Comparison of ENCODE assay signal across 18 cellular contexts in the genomic region with DNA sequence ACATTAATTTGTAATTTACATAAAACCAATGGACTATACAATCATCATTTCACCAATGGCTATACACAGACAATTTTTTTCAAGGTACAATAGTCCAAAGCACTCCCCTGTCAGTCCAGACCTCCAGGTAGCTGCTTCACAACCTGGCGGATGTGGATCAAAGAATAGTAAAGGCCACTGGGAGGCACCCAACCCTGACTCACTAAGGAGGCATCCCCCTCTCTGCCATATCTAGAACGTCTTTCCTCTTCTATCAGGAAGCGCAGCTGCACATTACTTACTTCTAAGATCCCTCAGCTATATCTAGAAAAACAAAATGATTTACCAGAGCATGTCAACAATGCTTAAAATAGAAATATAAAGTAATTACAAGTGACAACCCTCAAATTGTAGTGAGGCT.
"Had no signal": no experiment of that assay in that cellular context is flagged by ENCODE, and none has a peak within 500 bp of the region (broad histone marks: within the 10 kb centered on the region; RNA-seq: fewer than 3 reads in every experiment).

No MANE protein-coding gene starts in this region.

- ATAC-seq: natural killer cell had no signal

- H3K4me3 ChIP-seq: hepatocyte, right atrium auricular region, suprapubic skin, thyroid gland had no signal

- FAIRE-seq: colon, endothelial cell of umbilical vein, small intestine, urothelium cell line had no signal

- H3K79me2 ChIP-seq: hepatocyte had no signal

- DNase-seq: dermis blood vessel endothelial cell; effector CD4-positive, alpha-beta T cell; endodermal cell; erythroblast; foreskin melanocyte; head of caudate nucleus; natural killer cell; posterior cingulate gyrus; small intestine; stimulated activated CD4-positive, alpha-beta T cell treated with anti-CD3 and anti-CD28 coated beads, Interleukin-12 subunit alpha, Interleukin-12 subunit beta, amount 100 ng/mL, for 4 hours; stimulated activated naive CD4-positive, alpha-beta T cell treated with Interleukin-2 at 50 U/mL for 16 hours; thyroid gland had no signal

- H3K9me3 ChIP-seq: thyroid gland had no signal

- H3K4me1 ChIP-seq: right atrium auricular region, suprapubic skin had no signal

- H3K36me3 ChIP-seq: right atrium auricular region, suprapubic skin, thyroid gland had no signal

- H3K4me2 ChIP-seq: hepatocyte had no signal

- H2AFZ ChIP-seq: hepatocyte had no signal

- H3K27me3 ChIP-seq: hepatocyte, right atrium auricular region, suprapubic skin, thyroid gland had no signal

- H3K27ac ChIP-seq: hepatocyte, right atrium auricular region, suprapubic skin, thyroid gland had no signal
